27 cellular contexts compared by ENCODE assay signal in the genomic region with DNA sequence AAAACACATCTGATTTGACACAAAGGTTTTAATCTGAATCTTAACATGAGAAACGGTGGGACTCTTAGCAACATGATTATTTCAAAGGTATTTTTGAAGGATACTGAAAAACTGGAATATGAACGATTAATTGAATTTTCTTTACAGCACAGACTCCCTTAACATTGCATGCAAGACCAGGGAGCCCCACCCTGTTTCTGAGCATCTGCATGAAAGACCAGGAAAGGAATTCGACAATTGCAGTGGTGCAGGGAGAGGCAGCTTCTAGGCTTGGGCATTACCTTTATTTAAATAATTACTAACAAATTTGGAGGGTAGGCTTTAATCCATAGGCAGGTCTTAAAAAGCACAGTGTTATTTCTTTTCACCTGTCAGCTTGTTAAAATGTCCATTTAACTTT.
DNase-seq lines count a peak whose midpoint lies in the region; ATAC-seq and TF ChIP-seq lines count a peak whose summit lies in the region.
"Had no signal": no experiment of that assay in that cellular context is flagged by ENCODE, and none has a peak within 500 bp of the region (broad histone marks: within the 10 kb centered on the region; RNA-seq: fewer than 3 reads in every experiment).

No MANE protein-coding gene starts in this region.

- H3K36me3 ChIP-seq in GM23338 (ENCODE audit: insufficient read depth): no peaks in the 10 kb centered on the region
- H3K36me3 ChIP-seq: adrenal gland, gastrocnemius medialis, sigmoid colon, SJCRH30 had no signal

- in situ Hi-C loops in astrocyte of the spinal cord (cut with HindIII; ENCODE audit: low sequenced_read_pairs): no loop called here

- no peak for ATAC-seq in GM23338
- ATAC-seq in HG02981 (IDR thresholded peaks at IDR 0.05; ENCODE audit: unreplicated experiment): no peak
- ATAC-seq in GM18517 (IDR thresholded peaks at IDR 0.05; ENCODE audit: unreplicated experiment): no peak
- ATAC-seq in left colon: no peak
- ATAC-seq: gastrocnemius medialis; K562; Panc1; stimulated activated effector memory CD8-positive, alpha-beta T cell treated with anti-CD3 and anti-CD28 coated beads, Interleukin-12 subunit alpha, Interleukin-12 subunit beta, amount 100 ng/mL, for 72 hours; WTC11 had no signal

- peaks cover 42% of the 10 kb centered on the region for H3K27me3 ChIP-seq in GM23338 (ENCODE audit: insufficient read depth)
- H3K27me3 ChIP-seq: SJCRH30, testis had no signal

- H3K4me3 Mint-ChIP-seq in GM23338: no peak overlapping the region
- H3K4me3 Mint-ChIP-seq: CD8-positive, alpha-beta memory T cell; memory B cell; stimulated activated effector memory CD8-positive, alpha-beta T cell treated with anti-CD3 and anti-CD28 coated beads, Interleukin-12 subunit alpha, Interleukin-12 subunit beta, amount 100 ng/mL, for 72 hours had no signal

- peaks cover 19% of the 10 kb centered on the region for H3K4me1 Mint-ChIP-seq in GM23338

- peaks cover 46% of the 10 kb centered on the region for H3K27me3 Mint-ChIP-seq in GM23338 (ENCODE audit: insufficient read depth, low read depth, poor library complexity)

- TF ChIP-seq CTCF in GM23338 (conservative IDR thresholded peaks at IDR 0.05; ENCODE audit: low read depth in 2 of 2) (no peak), astrocyte of the spinal cord (IDR thresholded peaks at IDR 0.05; ENCODE audit: low read depth, low read length) (no peak)

- intact Hi-C loops in left colon (cut with DNase I, micrococcal nuclease): no loop called here

- no peak overlapping the region for H2AFZ ChIP-seq in GM23338
- H2AFZ ChIP-seq: parathyroid adenoma had no signal

- peaks cover 8% of the 10 kb centered on the region for H3K9me3 Mint-ChIP-seq in GM23338
- H3K9me3 Mint-ChIP-seq: memory B cell; stimulated activated effector memory CD8-positive, alpha-beta T cell treated with anti-CD3 and anti-CD28 coated beads, Interleukin-12 subunit alpha, Interleukin-12 subunit beta, amount 100 ng/mL, for 72 hours; WTC11 had no signal

- 0 out of 2 replicates have a peak overlapping the region, but pooled peaks have one; percentile 99 for H3K4me2 ChIP-seq in GM23338

- no peaks in the 10 kb centered on the region for H3K9me2 ChIP-seq in GM23338 (ENCODE audit: insufficient read depth)

- H3K79me2 ChIP-seq in GM23338 (replicated peaks; ENCODE audit: insufficient read depth): peaks cover 9% of the 10 kb centered on the region; the same call in 1 of the 2 replicates
- H3K79me2 ChIP-seq: parathyroid adenoma had no signal

- DNase-seq in AG08395 (ENCODE audit: low spot score): peak; percentile 18
- DNase-seq in GM23338 (ENCODE audit: low spot score): peak; percentile 40
- DNase-seq in astrocyte of the spinal cord (ENCODE audit: low read depth, low spot score): peak; percentile 10
- peak; percentile 25 for DNase-seq in inferior parietal cortex (ENCODE audit: extremely low spot score)
- DNase-seq in COR-L47 (lab: John Stamatoyannopoulos, UW): no peak
- DNase-seq in left colon: no peak
- DNase-seq: activated CD4-positive, alpha-beta T cell treated with anti-CD3 and anti-CD28 coated beads, Interleukin-2, amount 50 U/mL, for 4 hours; activated gamma-delta T cell; adrenal gland; CD8-positive, alpha-beta memory T cell; dermis blood vessel endothelial cell; gastrocnemius medialis; kidney; MV-4-11; naive B cell; NCI-H187; sigmoid colon; SJCRH30; testis had no signal

- H3K4me1 ChIP-seq in GM23338 (ENCODE audit: insufficient read depth): peaks cover 20% of the 10 kb centered on the region
- H3K4me1 ChIP-seq: SJCRH30 had no signal

- no peak overlapping the region for H3K27ac ChIP-seq in GM23338 (ENCODE audit: low read depth)
- H3K27ac ChIP-seq: adrenal gland, gastrocnemius medialis, parathyroid adenoma, sigmoid colon, SJCRH30, testis had no signal

- H3K4me3 ChIP-seq in GM23338 (no peak overlapping the region), astrocyte of the spinal cord (ENCODE audit: low read depth, low read length) (no peak overlapping the region)
- H3K4me3 ChIP-seq: adrenal gland, gastrocnemius medialis, K562, sigmoid colon, SJCRH30, testis had no signal

- H3F3A ChIP-seq in GM23338 (replicated peaks; ENCODE audit: low read depth): 0 out of 2 replicates have a peak, but pooled peaks cover 10% of the 10 kb centered on the region

- no peak overlapping the region for H3K27ac Mint-ChIP-seq in GM23338
- H3K27ac Mint-ChIP-seq: CD8-positive, alpha-beta memory T cell; memory B cell; naive B cell; stimulated activated effector memory CD8-positive, alpha-beta T cell treated with anti-CD3 and anti-CD28 coated beads, Interleukin-12 subunit alpha, Interleukin-12 subunit beta, amount 100 ng/mL, for 72 hours; WTC11 had no signal

- H4K20me1 ChIP-seq in GM23338 (replicated peaks; ENCODE audit: insufficient read depth): no peaks in the 10 kb centered on the region; the same call in 1 of the 2 replicates

- H3K36me3 Mint-ChIP-seq in GM23338 (ENCODE audit: low read depth): peaks cover 4% of the 10 kb centered on the region
- H3K36me3 Mint-ChIP-seq: CD8-positive, alpha-beta memory T cell; memory B cell; naive B cell; stimulated activated effector memory CD8-positive, alpha-beta T cell treated with anti-CD3 and anti-CD28 coated beads, Interleukin-12 subunit alpha, Interleukin-12 subunit beta, amount 100 ng/mL, for 72 hours; WTC11 had no signal

TF ChIP-seq in GM23338, 12 proteins besides CTCF, POLR2A, EP300 and RAD21:
- no peak for TF ChIP-seq NANOG (IDR thresholded peaks at IDR 0.05; ENCODE audit: borderline replicate concordance)
- TF ChIP-seq POLR2AphosphoS5 (IDR thresholded peaks at IDR 0.05; ENCODE audit: low read depth): no peak
- TF ChIP-seq, protein P1, sequence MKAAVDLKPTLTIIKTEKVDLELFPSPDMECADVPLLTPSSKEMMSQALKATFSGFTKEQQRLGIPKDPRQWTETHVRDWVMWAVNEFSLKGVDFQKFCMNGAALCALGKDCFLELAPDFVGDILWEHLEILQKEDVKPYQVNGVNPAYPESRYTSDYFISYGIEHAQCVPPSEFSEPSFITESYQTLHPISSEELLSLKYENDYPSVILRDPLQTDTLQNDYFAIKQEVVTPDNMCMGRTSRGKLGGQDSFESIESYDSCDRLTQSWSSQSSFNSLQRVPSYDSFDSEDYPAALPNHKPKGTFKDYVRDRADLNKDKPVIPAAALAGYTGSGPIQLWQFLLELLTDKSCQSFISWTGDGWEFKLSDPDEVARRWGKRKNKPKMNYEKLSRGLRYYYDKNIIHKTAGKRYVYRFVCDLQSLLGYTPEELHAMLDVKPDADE (IDR thresholded peaks at IDR 0.05): no peak
- TF ChIP-seq, protein P2, sequence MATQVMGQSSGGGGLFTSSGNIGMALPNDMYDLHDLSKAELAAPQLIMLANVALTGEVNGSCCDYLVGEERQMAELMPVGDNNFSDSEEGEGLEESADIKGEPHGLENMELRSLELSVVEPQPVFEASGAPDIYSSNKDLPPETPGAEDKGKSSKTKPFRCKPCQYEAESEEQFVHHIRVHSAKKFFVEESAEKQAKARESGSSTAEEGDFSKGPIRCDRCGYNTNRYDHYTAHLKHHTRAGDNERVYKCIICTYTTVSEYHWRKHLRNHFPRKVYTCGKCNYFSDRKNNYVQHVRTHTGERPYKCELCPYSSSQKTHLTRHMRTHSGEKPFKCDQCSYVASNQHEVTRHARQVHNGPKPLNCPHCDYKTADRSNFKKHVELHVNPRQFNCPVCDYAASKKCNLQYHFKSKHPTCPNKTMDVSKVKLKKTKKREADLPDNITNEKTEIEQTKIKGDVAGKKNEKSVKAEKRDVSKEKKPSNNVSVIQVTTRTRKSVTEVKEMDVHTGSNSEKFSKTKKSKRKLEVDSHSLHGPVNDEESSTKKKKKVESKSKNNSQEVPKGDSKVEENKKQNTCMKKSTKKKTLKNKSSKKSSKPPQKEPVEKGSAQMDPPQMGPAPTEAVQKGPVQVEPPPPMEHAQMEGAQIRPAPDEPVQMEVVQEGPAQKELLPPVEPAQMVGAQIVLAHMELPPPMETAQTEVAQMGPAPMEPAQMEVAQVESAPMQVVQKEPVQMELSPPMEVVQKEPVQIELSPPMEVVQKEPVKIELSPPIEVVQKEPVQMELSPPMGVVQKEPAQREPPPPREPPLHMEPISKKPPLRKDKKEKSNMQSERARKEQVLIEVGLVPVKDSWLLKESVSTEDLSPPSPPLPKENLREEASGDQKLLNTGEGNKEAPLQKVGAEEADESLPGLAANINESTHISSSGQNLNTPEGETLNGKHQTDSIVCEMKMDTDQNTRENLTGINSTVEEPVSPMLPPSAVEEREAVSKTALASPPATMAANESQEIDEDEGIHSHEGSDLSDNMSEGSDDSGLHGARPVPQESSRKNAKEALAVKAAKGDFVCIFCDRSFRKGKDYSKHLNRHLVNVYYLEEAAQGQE (IDR thresholded peaks at IDR 0.05; ENCODE audit: unreplicated experiment): no peak
- TF ChIP-seq EZH2phosphoT487 (IDR thresholded peaks at IDR 0.05; ENCODE audit: unreplicated experiment): no peak
- TF ChIP-seq STAT1 (IDR thresholded peaks at IDR 0.05; ENCODE audit: unreplicated experiment): no peak

Comparison
In these comparisons a context has a peak if more than half of its experiments do, and no peak if none do; other contexts are left out.
1. DNase-seq: peak in AG08395 (single experiment), GM23338 (single experiment), astrocyte of the spinal cord (single experiment) and inferior parietal cortex (single experiment); none in COR-L47 (single experiment) and left colon (0 of 2).